7 cellular contexts compared by ENCODE assay signal in genomic region chr17:8137645-8138342, GRCh38. TPM values are rescaled to one million over a fixed set of nuclear protein-coding genes. Genes with fewer than 3 reads are reported as not detected.
DNase-seq lines count a peak whose midpoint lies in the region; ATAC-seq, FAIRE-seq and TF ChIP-seq lines count a peak whose summit lies in the region.
"Had no signal": no experiment of that assay in that cellular context is flagged by ENCODE, and none has a peak within 500 bp of the region (broad histone marks: within the 10 kb centered on the region; RNA-seq: fewer than 3 reads in every experiment).

No MANE protein-coding gene starts in this region.

- FAIRE-seq in pancreas (lab: Jason Lieb, UNC) = no peak

- H3K27me3 ChIP-seq in H7 (ENCODE audit: control insufficient read depth, insufficient read depth, low read length) (peaks cover 5% of the 10 kb centered on the region), body of pancreas (no peaks in the 10 kb centered on the region), pancreas (no peaks in the 10 kb centered on the region)

- H3K4me1 ChIP-seq in body of pancreas (peaks cover 21% of the 10 kb centered on the region), pancreas (peaks cover 4 to 6% (median 5%) of the 10 kb centered on the region in 3 donors)

- intact Hi-C loops in body of pancreas (cut with DNase I) = no loop called here
- intact Hi-C loops in pancreas (cut with DNase I) = no loop called here

- H3K4me3 ChIP-seq in H7 (ENCODE audit: insufficient read depth, low read depth, low read length) (peak overlapping the region; percentile 57), body of pancreas (no peak overlapping the region), pancreas (peak overlapping the region in 1 of 4 donors; percentile 25)

- H3K27ac ChIP-seq in body of pancreas = peak overlapping the region in 3 of 4 donors; percentile 86 to 92 (median 87)
- peak overlapping the region in 3 of 4 donors; percentile 63 to 92 (median 87) for H3K27ac ChIP-seq in pancreas

- H3K9me3 ChIP-seq in body of pancreas (no peaks in the 10 kb centered on the region), pancreas (no peaks in the 10 kb centered on the region)

- no peak for TF ChIP-seq CTCF in body of pancreas (IDR thresholded peaks at IDR 0.05)
- TF ChIP-seq CTCF in pancreas (IDR thresholded peaks at IDR 0.05) = no peak

- TF ChIP-seq POLR2A in body of pancreas (IDR thresholded peaks at IDR 0.05) = no peak

- 30 to 32% methylated on average over 21 of the region's 21 CpGs for WGBS in body of pancreas, 2 donors
- WGBS in pancreas, 2 donors = 34 to 46% methylated on average over 21 of the region's 21 CpGs

- DNase-seq in H7 (peak; percentile 45), body of pancreas (peak in 1 of 4 donors; percentile 21), pancreas (peak in 2 of 6 donors; percentile 12 to 25), DMS 273 (lab: John Stamatoyannopoulos, UW; ENCODE audit: unreplicated experiment) (no peak)
- DNase-seq in activated CD4-positive, CD25-positive, alpha-beta regulatory T cell (lab: John Stamatoyannopoulos, UW) = no peak

- ATAC-seq in body of pancreas = no peak
- no peak for ATAC-seq in pancreas
- no peak for ATAC-seq in GM21367 (IDR thresholded peaks at IDR 0.05; ENCODE audit: unreplicated experiment)

- H3K36me3 ChIP-seq in H7 (replicated peaks; ENCODE audit: control insufficient read depth, insufficient read depth, low read length) = peaks cover 8% of the 10 kb centered on the region
- H3K36me3 ChIP-seq in body of pancreas (replicated peaks in 1 of 2; ENCODE audit: insufficient read depth in 1 of 2, low read depth in 2 of 2) = peaks cover 6 to 22% of the 10 kb centered on the region in 2 donors
- H3K36me3 ChIP-seq in pancreas = peaks cover 2 to 35% (median 32%) of the 10 kb centered on the region in 3 donors

RNA-seq across cellular contexts. Expression of gene HES7, which starts 13.9 kb away (rescaled TPM):
- total RNA-seq in H7 (2014; rRNA removed; shearing (Covaris generic)) = 1.3 and 2.1 TPM in 2 replicates
- total RNA-seq in body of pancreas (not detected), pancreas (not detected)
- under 1 TPM; 0.08 to 0.16 TPM for polyA plus RNA-seq in pancreas
- total RNA-seq: progenitor cell of endocrine pancreas had no signal

RNA-seq across cellular contexts. Expression of gene PER1, which starts 14.4 kb away (rescaled TPM):
- total RNA-seq in H7 (2014; rRNA removed; shearing (Covaris generic)) = 19.2 and 32.4 TPM in 2 replicates
- total RNA-seq in body of pancreas = 10 to 100 TPM; 27.5 to 78.8 TPM
- 100 to 1,000 TPM in 2 of 6 donors, 10 to 100 TPM in 4; 17.5 to 105 (median 67.6) TPM for total RNA-seq in pancreas
- 100 to 1,000 TPM; 107 to 158 TPM for polyA plus RNA-seq in pancreas

RNA-seq across cellular contexts. Expression of gene ALOXE3, which starts 19.5 kb away (rescaled TPM):
- total RNA-seq in H7 (2014; rRNA removed; shearing (Covaris generic)) = not detected in 2 replicates
- total RNA-seq in body of pancreas (not detected), pancreas (not detected)
- under 1 TPM in 1 of 2 donors, not detected in 1; 0.35 TPM for polyA plus RNA-seq in pancreas
- total RNA-seq: progenitor cell of endocrine pancreas had no signal

RNA-seq across cellular contexts. Expression of gene VAMP2, which starts 25.0 kb away (rescaled TPM):
- total RNA-seq in H7 (2014; rRNA removed; shearing (Covaris generic)) = 7.3 and 10.5 TPM in 2 replicates
- total RNA-seq in body of pancreas (10 to 100 TPM; 16.3 to 26.4 TPM), pancreas (10 to 100 TPM; 19.5 to 35.7 (median 29.6) TPM)
- polyA plus RNA-seq in pancreas = 10 to 100 TPM; 29.8 to 82.0 TPM

RNA-seq across cellular contexts. Expression of gene TMEM107, which starts 38.4 kb away (rescaled TPM):
- total RNA-seq in H7 (2014; rRNA removed; shearing (Covaris generic)) = 27.7 and 40.7 TPM in 2 replicates
- 10 to 100 TPM in 1 of 2 donors, 1 to 10 TPM in 1; 7.6 to 12.7 TPM for total RNA-seq in body of pancreas
- total RNA-seq in pancreas = 10 to 100 TPM in 1 of 6 donors, 1 to 10 TPM in 5; 5.2 to 10.2 (median 6.3) TPM
- 10 to 100 TPM in 1 of 2 donors, 1 to 10 TPM in 1; 5.7 to 11.1 TPM for polyA plus RNA-seq in pancreas
